Comparison of ENCODE assay signal across 13 cellular contexts in the genomic region with DNA sequence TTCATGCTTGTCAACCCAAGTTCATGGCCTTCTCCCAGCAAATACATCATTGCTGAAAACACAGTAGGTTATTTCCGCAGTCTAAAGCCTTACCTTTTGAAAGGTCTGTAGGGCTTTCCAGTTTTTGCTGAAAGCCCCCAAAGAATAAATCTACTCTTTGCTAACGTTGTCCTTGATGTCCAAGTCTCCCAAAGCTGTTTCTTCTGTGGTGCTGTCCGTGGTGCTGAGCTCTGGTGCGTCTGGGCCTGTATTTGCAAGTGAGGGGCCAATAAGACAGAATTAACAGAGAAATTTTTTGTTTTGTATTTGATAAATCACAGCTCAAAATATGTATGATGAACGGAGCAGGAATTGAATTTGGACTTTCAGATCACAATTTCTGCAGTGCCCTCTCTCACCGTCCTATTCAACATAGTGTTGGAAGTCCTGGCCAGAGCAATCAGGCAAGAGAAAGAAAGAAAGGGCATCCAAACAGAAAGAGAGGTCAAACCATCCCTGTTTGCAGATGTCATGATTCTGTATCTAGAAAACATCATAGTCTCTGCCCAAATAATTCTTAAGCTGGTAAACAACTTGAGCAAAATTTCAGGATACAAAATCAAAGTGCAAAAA. TPM values are rescaled to one million over a fixed set of nuclear protein-coding genes. Genes with fewer than 3 reads are reported as not detected.
A peak's percentile ranks its signal among the peaks of the same experiment; 100 is the strongest.
DNase-seq lines count a peak whose midpoint lies in the region; ATAC-seq and TF ChIP-seq lines count a peak whose summit lies in the region.
"Had no signal": no experiment of that assay in that cellular context is flagged by ENCODE, and none has a peak within 500 bp of the region (broad histone marks: within the 10 kb centered on the region; RNA-seq: fewer than 3 reads in every experiment).

No MANE protein-coding gene starts in this region.

- peaks cover 6 to 10% of the 10 kb centered on the region in 2 donors for H3K9me3 Mint-ChIP-seq in stimulated activated naive CD8-positive, alpha-beta T cell treated with anti-CD3 and anti-CD28 coated beads, Interleukin-15, amount 100 ng/mL, for 72 hours
- no peaks in the 10 kb centered on the region for H3K9me3 Mint-ChIP-seq in WTC11
- peaks cover 0 to 2% of the 10 kb centered on the region in 2 donors for H3K9me3 Mint-ChIP-seq in effector memory CD8-positive, alpha-beta T cell
- H3K9me3 Mint-ChIP-seq: immature natural killer cell had no signal

- DNase-seq in stimulated activated naive CD8-positive, alpha-beta T cell treated with anti-CD3 and anti-CD28 coated beads, Interleukin-15, Interleukin-2, amounts not matched to agents 100 U/mL and 50 U/mL, for 24 hours, result peak; percentile 16
- no peak for DNase-seq in stimulated activated naive CD8-positive, alpha-beta T cell treated with anti-CD3 and anti-CD28 coated beads, Interleukin-15, amount 100 ng/mL, for 72 hours
- peak; percentile 53 for DNase-seq in WTC11 (ENCODE audit: low spot score)
- DNase-seq in foreskin fibroblast, result peak; percentile 6 to 36
- DNase-seq in effector memory CD8-positive, alpha-beta T cell, result no peak
- DNase-seq in SK-N-DZ (ENCODE audit: low spot score), result no peak
- no peak for DNase-seq in GM13977 (ENCODE audit: low spot score)
- no peak for DNase-seq in NCI-H1105 treated with DMSO at 0.1 percent for 48 hours (lab: John Stamatoyannopoulos, UW)
- DNase-seq: immature natural killer cell, NCI-H2107 had no signal

- H3K36me3 Mint-ChIP-seq in WTC11, result no peaks in the 10 kb centered on the region
- peaks cover 3% of the 10 kb centered on the region for H3K36me3 Mint-ChIP-seq in effector memory CD8-positive, alpha-beta T cell (ENCODE audit: insufficient read depth)
- H3K36me3 Mint-ChIP-seq: immature natural killer cell had no signal

- in situ Hi-C loops in GM13977 (cut with MboI; ENCODE audit: low pct_unique_long_range_greater_than_20kb, low sequenced_read_pairs, unreplicated experiment), result no loop called here

- H3K4me1 Mint-ChIP-seq in stimulated activated naive CD8-positive, alpha-beta T cell treated with anti-CD3 and anti-CD28 coated beads, Interleukin-15, amount 100 ng/mL, for 72 hours, result no peaks in the 10 kb centered on the region
- no peaks in the 10 kb centered on the region for H3K4me1 Mint-ChIP-seq in WTC11
- H3K4me1 Mint-ChIP-seq in effector memory CD8-positive, alpha-beta T cell (ENCODE audit: low read depth in 2 of 2), result no peaks in the 10 kb centered on the region
- H3K4me1 Mint-ChIP-seq: immature natural killer cell had no signal

- no peak overlapping the region for H3K4me3 Mint-ChIP-seq in stimulated activated naive CD8-positive, alpha-beta T cell treated with anti-CD3 and anti-CD28 coated beads, Interleukin-15, amount 100 ng/mL, for 72 hours
- no peak overlapping the region for H3K4me3 Mint-ChIP-seq in WTC11
- H3K4me3 Mint-ChIP-seq in effector memory CD8-positive, alpha-beta T cell, result no peak overlapping the region
- H3K4me3 Mint-ChIP-seq: immature natural killer cell had no signal

- CTCF ChIA-PET in WTC11 (lab: Charles Lee), result no interaction called here

- H3K27me3 Mint-ChIP-seq in stimulated activated naive CD8-positive, alpha-beta T cell treated with anti-CD3 and anti-CD28 coated beads, Interleukin-15, amount 100 ng/mL, for 72 hours, result peaks cover 73% of the 10 kb centered on the region
- peaks cover 71% of the 10 kb centered on the region for H3K27me3 Mint-ChIP-seq in WTC11 (ENCODE audit: low read depth)
- peaks cover 92 to 96% of the 10 kb centered on the region in 2 donors for H3K27me3 Mint-ChIP-seq in effector memory CD8-positive, alpha-beta T cell

- no peak for ATAC-seq in stimulated activated naive CD8-positive, alpha-beta T cell treated with anti-CD3 and anti-CD28 coated beads, Interleukin-15, Interleukin-2, amounts not matched to agents 100 U/mL and 50 U/mL, for 24 hours
- no peak for ATAC-seq in stimulated activated naive CD8-positive, alpha-beta T cell treated with anti-CD3 and anti-CD28 coated beads, Interleukin-15, amount 100 ng/mL, for 72 hours
- ATAC-seq in WTC11, result no peak
- no peak for ATAC-seq in effector memory CD8-positive, alpha-beta T cell (replicated peaks)

- no peak overlapping the region for H3K4me3 ChIP-seq in foreskin fibroblast (ENCODE audit: low read depth in 1 of 2, low read length in 2 of 2)
- H3K4me3 ChIP-seq: BLaER1 treated with 17β-estradiol and CSF1 and Interleukin-3, amounts not matched to agents 10 nM and 100 nM had no signal

- TF ChIP-seq CTCF in WTC11 (IDR thresholded peaks at IDR 0.05) (no peak), foreskin fibroblast (IDR thresholded peaks at IDR 0.05; ENCODE audit: low read depth, low read length) (no peak), GM13977 (IDR thresholded peaks at IDR 0.05; ENCODE audit: extremely low read depth, insufficient read depth, missing control alignments) (no peak)

- POLR2A ChIA-PET in WTC11 (lab: Charles Lee), result no interaction called here

- no peak overlapping the region for H3K27ac Mint-ChIP-seq in stimulated activated naive CD8-positive, alpha-beta T cell treated with anti-CD3 and anti-CD28 coated beads, Interleukin-15, amount 100 ng/mL, for 72 hours
- no peak overlapping the region for H3K27ac Mint-ChIP-seq in WTC11
- no peak overlapping the region for H3K27ac Mint-ChIP-seq in effector memory CD8-positive, alpha-beta T cell
- H3K27ac Mint-ChIP-seq: immature natural killer cell had no signal

TF ChIP-seq in WTC11, 78 proteins besides CTCF, POLR2A, EP300 and RAD21 (continues in another document):
- TF ChIP-seq FOXK1 (CRISPR knock-in tag; IDR thresholded peaks at IDR 0.05), result no peak
- no peak for TF ChIP-seq ZNF263 (CRISPR knock-in tag; IDR thresholded peaks at IDR 0.05; ENCODE audit: low read depth)
- TF ChIP-seq ZNF423 (CRISPR knock-in tag; IDR thresholded peaks at IDR 0.05), result no peak
- no peak for TF ChIP-seq CREB1 (CRISPR knock-in tag; IDR thresholded peaks at IDR 0.05)
- no peak for TF ChIP-seq ZMAT4 (CRISPR knock-in tag; IDR thresholded peaks at IDR 0.05)
- no peak for TF ChIP-seq ERG (CRISPR knock-in tag; IDR thresholded peaks at IDR 0.05)
- TF ChIP-seq NR1H2 (CRISPR knock-in tag; IDR thresholded peaks at IDR 0.05), result no peak
- no peak for TF ChIP-seq ZNF232 (CRISPR knock-in tag; IDR thresholded peaks at IDR 0.05)
- no peak for TF ChIP-seq RELA (CRISPR knock-in tag; IDR thresholded peaks at IDR 0.05; ENCODE audit: borderline replicate concordance)
- TF ChIP-seq TP53 (CRISPR knock-in tag; IDR thresholded peaks at IDR 0.05), result no peak
- TF ChIP-seq MLX (CRISPR knock-in tag; IDR thresholded peaks at IDR 0.05), result no peak
- TF ChIP-seq STAT6 (CRISPR knock-in tag; conservative IDR thresholded peaks at IDR 0.05; ENCODE audit: low read depth), result no peak
- no peak for TF ChIP-seq SOX15 (CRISPR knock-in tag; IDR thresholded peaks at IDR 0.05)
- TF ChIP-seq, protein P1, sequence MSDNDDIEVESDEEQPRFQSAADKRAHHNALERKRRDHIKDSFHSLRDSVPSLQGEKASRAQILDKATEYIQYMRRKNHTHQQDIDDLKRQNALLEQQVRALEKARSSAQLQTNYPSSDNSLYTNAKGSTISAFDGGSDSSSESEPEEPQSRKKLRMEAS (CRISPR knock-in tag; IDR thresholded peaks at IDR 0.05), result no peak

RNA-seq across cellular contexts. Expression of gene LGALS16, which starts 9.8 kb away (rescaled TPM):
- total RNA-seq in WTC11 (2021), result not detected in 3 replicates
- polyA plus RNA-seq in SK-N-DZ (2014; cell fraction: cytosol; rRNA removed), result not detected in 2 replicates
- polyA plus RNA-seq in SK-N-DZ (2014; cell fraction: nucleus; rRNA removed), result not detected in 2 replicates
- total RNA-seq: dermis microvascular lymphatic vessel endothelial cell, osteoblast had no signal
- polyA plus RNA-seq: immature natural killer cell had no signal

RNA-seq across cellular contexts. Expression of gene LGALS13, which starts 43.6 kb away (rescaled TPM):
- not detected in 3 replicates for total RNA-seq in WTC11 (2021)
- not detected in 2 replicates for polyA plus RNA-seq in SK-N-DZ (2014; cell fraction: cytosol; rRNA removed)
- polyA plus RNA-seq in SK-N-DZ (2014; cell fraction: nucleus; rRNA removed), result not detected in 2 replicates
- total RNA-seq: dermis microvascular lymphatic vessel endothelial cell, osteoblast had no signal
- polyA plus RNA-seq: immature natural killer cell had no signal

RNA-seq across cellular contexts. Expression of gene LGALS14, which starts 58.4 kb away (rescaled TPM):
- total RNA-seq in WTC11 (2021), result not detected in 3 replicates
- not detected in 2 replicates for polyA plus RNA-seq in SK-N-DZ (2014; cell fraction: cytosol; rRNA removed)
- polyA plus RNA-seq in SK-N-DZ (2014; cell fraction: nucleus; rRNA removed), result not detected in 2 replicates
- total RNA-seq: dermis microvascular lymphatic vessel endothelial cell, osteoblast had no signal
- polyA plus RNA-seq: immature natural killer cell had no signal

Comparison
In these comparisons a context has a peak if more than half of its experiments do, and no peak if none do; other contexts are left out.
1. DNase-seq: peak in stimulated activated naive CD8-positive, alpha-beta T cell treated with anti-CD3 and anti-CD28 coated beads, Interleukin-15, Interleukin-2, amounts not matched to agents 100 U/mL and 50 U/mL, for 24 hours (single experiment), WTC11 (single experiment) and foreskin fibroblast (2 of 2); none in stimulated activated naive CD8-positive, alpha-beta T cell treated with anti-CD3 and anti-CD28 coated beads, Interleukin-15, amount 100 ng/mL, for 72 hours (0 of 2), effector memory CD8-positive, alpha-beta T cell (0 of 3), SK-N-DZ (single experiment), GM13977 (single experiment) and NCI-H1105 treated with DMSO at 0.1 percent for 48 hours (single experiment).